Comparison of ENCODE assay signal across 8 cellular contexts in the genomic region with DNA sequence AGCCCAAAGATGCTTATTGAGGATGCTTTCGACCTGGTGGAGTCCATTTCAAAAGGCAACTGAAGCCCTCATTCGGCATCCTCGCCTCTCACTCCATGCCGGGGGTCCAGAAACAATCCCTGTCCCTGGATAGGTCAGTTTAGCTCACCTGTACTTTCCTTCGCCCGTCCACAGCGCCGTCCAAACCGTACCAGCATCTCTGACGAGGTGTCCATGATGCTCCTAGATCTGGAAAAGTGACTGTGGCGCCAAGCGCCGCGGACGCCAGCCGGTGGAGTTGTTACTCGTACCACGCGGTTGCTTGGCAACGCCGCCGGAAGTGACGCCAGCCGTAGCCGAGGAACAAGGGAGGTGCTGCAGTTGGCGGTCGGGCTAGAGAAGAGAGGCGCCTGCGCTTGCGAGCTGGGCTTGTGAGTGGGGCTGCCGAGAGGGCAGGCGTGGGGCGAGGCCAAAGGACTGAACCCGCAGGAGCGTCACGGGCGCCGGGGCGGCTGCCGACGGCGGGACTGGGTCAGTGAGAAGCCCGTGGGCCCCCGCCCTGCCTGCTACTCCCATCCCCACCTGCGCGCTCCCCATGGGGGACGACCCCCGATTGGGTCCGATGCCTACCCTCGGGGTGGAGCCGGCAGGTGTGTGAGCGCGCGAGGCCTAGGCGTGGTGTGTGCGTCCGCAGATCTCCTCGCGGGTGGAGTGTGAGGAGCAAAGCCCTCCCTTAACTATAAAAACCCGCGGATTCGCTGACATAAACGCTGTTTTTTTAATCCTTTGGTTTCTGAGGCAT. TPM values are rescaled to one million over a fixed set of nuclear protein-coding genes. Genes with fewer than 3 reads are reported as not detected.
A peak's percentile ranks its signal among the peaks of the same experiment; 100 is the strongest.
DNase-seq lines count a peak whose midpoint lies in the region; ATAC-seq and TF ChIP-seq lines count a peak whose summit lies in the region.

A gene with protein sequence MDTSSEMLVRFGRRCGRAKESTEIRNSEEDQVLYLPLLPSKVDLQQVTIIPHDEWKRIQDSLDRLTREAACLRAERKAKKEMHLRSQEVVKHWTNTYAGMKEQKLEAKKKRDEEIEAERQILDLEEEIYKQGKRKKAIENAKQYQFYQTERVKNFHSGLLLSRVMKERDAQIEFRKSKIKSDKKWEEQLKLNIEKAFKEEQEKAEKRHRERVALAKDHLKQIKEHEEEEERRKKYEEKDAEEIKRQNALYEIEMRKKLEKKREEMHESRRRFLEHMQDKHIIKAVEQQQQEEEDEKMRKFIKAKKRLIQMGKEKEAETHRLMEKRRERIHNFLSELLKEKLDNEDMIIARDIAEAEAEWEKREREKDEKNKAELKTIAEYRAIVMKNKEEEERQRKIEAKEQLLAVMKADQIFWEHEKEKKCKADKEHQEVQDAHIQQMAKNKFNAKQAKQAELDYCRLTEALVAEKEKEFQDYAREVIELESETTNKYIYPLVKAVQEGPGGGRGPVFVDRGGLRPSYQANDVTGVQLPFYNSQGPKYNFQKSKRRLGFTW (minus strand): TSS at position 293 of the 781 bp plus-strand sequence. CDS start 78 bp downstream, at position 215.
A gene with protein sequence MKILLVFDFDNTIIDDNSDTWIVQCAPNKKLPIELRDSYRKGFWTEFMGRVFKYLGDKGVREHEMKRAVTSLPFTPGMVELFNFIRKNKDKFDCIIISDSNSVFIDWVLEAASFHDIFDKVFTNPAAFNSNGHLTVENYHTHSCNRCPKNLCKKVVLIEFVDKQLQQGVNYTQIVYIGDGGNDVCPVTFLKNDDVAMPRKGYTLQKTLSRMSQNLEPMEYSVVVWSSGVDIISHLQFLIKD (plus strand): TSS at position 357 of the 781 bp plus-strand sequence. CDS start 6,503 bp downstream, outside the sequence.

- peaks cover 8% of the 10 kb centered on the region for H3K27me3 Mint-ChIP-seq in activated naive CD8-positive, alpha-beta T cell treated with anti-CD3 and anti-CD28 coated beads, Interleukin-2, amount 10 ng/mL, durations not matched to agents 7 days and 5 days
- peaks cover 11% of the 10 kb centered on the region for H3K27me3 Mint-ChIP-seq in osteocyte (ENCODE audit: unreplicated experiment)

- peak within 1 kb of the TSS; percentile 91 for H3K4me3 Mint-ChIP-seq in activated naive CD8-positive, alpha-beta T cell treated with anti-CD3 and anti-CD28 coated beads, Interleukin-2, amount 10 ng/mL, durations not matched to agents 7 days and 5 days
- H3K4me3 Mint-ChIP-seq in osteocyte (ENCODE audit: unreplicated experiment), result peak within 1 kb of the TSS; percentile 92

- WGBS in thyroid gland, 2 donors, result 0 to 1% methylated on average over 30 to 53 of the region's 63 CpGs

- TF ChIP-seq CTCF in GM12864 (IDR thresholded peaks at IDR 0.05; ENCODE audit: low read depth, low read length, missing control alignments) (no peak), osteocyte (IDR thresholded peaks at IDR 0.05) (no peak), thyroid gland (IDR thresholded peaks at IDR 0.05) (no peak)

- no peaks in the 10 kb centered on the region for H3K9me3 ChIP-seq in thyroid gland

- peak within 1 kb of the TSS; percentile 81 to 86 (median 85) for H3K27ac ChIP-seq in thyroid gland

- H3K27ac Mint-ChIP-seq in activated naive CD8-positive, alpha-beta T cell treated with anti-CD3 and anti-CD28 coated beads, Interleukin-2, amount 10 ng/mL, durations not matched to agents 7 days and 5 days, result peak within 1 kb of the TSS; percentile 85
- peak within 1 kb of the TSS; percentile 97 for H3K27ac Mint-ChIP-seq in osteocyte (ENCODE audit: unreplicated experiment)

- intact Hi-C loops in Right ventricle myocardium inferior (cut with DNase I) (loop anchor here (2.0 to 5.0 kb wide), 2 partner anchors 40 to 112 kb away; a partner anchor contains a TSS), thyroid gland (cut with DNase I) (loop anchor here (10.0 kb wide), 1 partner anchor 100 kb away; a partner anchor contains a TSS)

- H3K4me1 Mint-ChIP-seq in activated naive CD8-positive, alpha-beta T cell treated with anti-CD3 and anti-CD28 coated beads, Interleukin-2, amount 10 ng/mL, durations not matched to agents 7 days and 5 days, result peaks cover 21% of the 10 kb centered on the region
- H3K4me1 Mint-ChIP-seq in osteocyte (ENCODE audit: unreplicated experiment), result peaks cover 13% of the 10 kb centered on the region

- peak in 1 of 2 donors; percentile 94 for TF ChIP-seq POLR2A in thyroid gland (IDR thresholded peaks at IDR 0.05)

- H3K4me3 ChIP-seq in GM12864 (ENCODE audit: low read depth, low read length), result peak within 1 kb of the TSS; percentile 75
- peak within 1 kb of the TSS; percentile 71 to 77 (median 72) for H3K4me3 ChIP-seq in thyroid gland (replicated peaks in 1 of 3)

- H3K9me3 Mint-ChIP-seq in activated naive CD8-positive, alpha-beta T cell treated with anti-CD3 and anti-CD28 coated beads, Interleukin-2, amount 10 ng/mL, durations not matched to agents 7 days and 5 days, result peaks cover 8% of the 10 kb centered on the region
- peaks cover 6% of the 10 kb centered on the region for H3K9me3 Mint-ChIP-seq in osteocyte (ENCODE audit: unreplicated experiment)

- peaks cover 0 to 8% of the 10 kb centered on the region in 2 donors for H3K4me1 ChIP-seq in thyroid gland

- ATAC-seq in HG02678 (IDR thresholded peaks at IDR 0.05; ENCODE audit: unreplicated experiment) (peak; percentile 99), Right ventricle myocardium inferior (peak; percentile 100)
- ATAC-seq in activated naive CD8-positive, alpha-beta T cell treated with anti-CD3 and anti-CD28 coated beads, Interleukin-2, amount 10 ng/mL, durations not matched to agents 7 days and 5 days (ENCODE audit: low read depth), result peak; percentile 99

- peaks cover 8% of the 10 kb centered on the region for H3K36me3 Mint-ChIP-seq in activated naive CD8-positive, alpha-beta T cell treated with anti-CD3 and anti-CD28 coated beads, Interleukin-2, amount 10 ng/mL, durations not matched to agents 7 days and 5 days
- peaks cover 12% of the 10 kb centered on the region for H3K36me3 Mint-ChIP-seq in osteocyte (ENCODE audit: unreplicated experiment)

- DNase-seq in GM12864 (ENCODE audit: low read depth), result peak; percentile 86
- peak; percentile 91 for DNase-seq in NCI-H1105 treated with DMSO at 0.1 percent for 48 hours (lab: John Stamatoyannopoulos, UW)
- DNase-seq in SKM-1 treated with dmso at 0.1 percent for 144 hours (lab: John Stamatoyannopoulos, UW; ENCODE audit: unreplicated experiment), result peak; percentile 91
- peak; percentile 97 for DNase-seq in activated naive CD8-positive, alpha-beta T cell treated with anti-CD3 and anti-CD28 coated beads, Interleukin-2, amount 10 ng/mL, durations not matched to agents 7 days and 5 days
- DNase-seq in Right ventricle myocardium inferior (ENCODE audit: missing footprints), result peak; percentile 100
- DNase-seq in osteocyte (ENCODE audit: extremely low spot score, unreplicated experiment), result peak; percentile 99
- DNase-seq in thyroid gland, result peak; percentile 100

- H3K27me3 ChIP-seq in thyroid gland, result no peaks in the 10 kb centered on the region

- no peaks in the 10 kb centered on the region for H3K36me3 ChIP-seq in thyroid gland

- POLR2A ChIA-PET in activated naive CD8-positive, alpha-beta T cell treated with anti-CD3 and anti-CD28 coated beads, Interleukin-2, amount 10 ng/mL, durations not matched to agents 7 days and 5 days (lab: Charles Lee), result interaction anchor here (1.2 to 1.5 kb wide), 4 partner anchors 71 to 121 kb away, joined by 3 to 8 read pairs (median 4); a partner anchor contains a TSS

RNA-seq across cellular contexts. Expression of the first gene that starts in this region (rescaled TPM):
- total RNA-seq in activated naive CD8-positive, alpha-beta T cell treated with anti-CD3 and anti-CD28 coated beads, Interleukin-2, amount 10 ng/mL, durations not matched to agents 7 days and 5 days, result not detected
- total RNA-seq in Right ventricle myocardium inferior (0.11 TPM), osteocyte (0.94 TPM in 1 of 2 replicates, not detected in the other), thyroid gland (1 to 10 TPM in 2 of 4 donors, not detected in 2; 1.6 TPM)

RNA-seq across cellular contexts. Expression of the second gene that starts in this region (rescaled TPM):
- 1 to 10 TPM; 6.0 to 6.3 TPM for total RNA-seq in activated naive CD8-positive, alpha-beta T cell treated with anti-CD3 and anti-CD28 coated beads, Interleukin-2, amount 10 ng/mL, durations not matched to agents 7 days and 5 days
- total RNA-seq in Right ventricle myocardium inferior (3.6 TPM), osteocyte (4.8 and 5.3 TPM in 2 replicates), thyroid gland (10 to 100 TPM; 12.1 to 20.0 (median 13.2) TPM)

Comparison
In these comparisons a context has a peak if more than half of its experiments do, and no peak if none do; other contexts are left out.
1. Peak in every context shown above with its lines: DNase-seq, ATAC-seq, H3K4me3 ChIP-seq and H3K27ac ChIP-seq.